ENCODE assay signal across 6 cellular contexts in the genomic region with DNA sequence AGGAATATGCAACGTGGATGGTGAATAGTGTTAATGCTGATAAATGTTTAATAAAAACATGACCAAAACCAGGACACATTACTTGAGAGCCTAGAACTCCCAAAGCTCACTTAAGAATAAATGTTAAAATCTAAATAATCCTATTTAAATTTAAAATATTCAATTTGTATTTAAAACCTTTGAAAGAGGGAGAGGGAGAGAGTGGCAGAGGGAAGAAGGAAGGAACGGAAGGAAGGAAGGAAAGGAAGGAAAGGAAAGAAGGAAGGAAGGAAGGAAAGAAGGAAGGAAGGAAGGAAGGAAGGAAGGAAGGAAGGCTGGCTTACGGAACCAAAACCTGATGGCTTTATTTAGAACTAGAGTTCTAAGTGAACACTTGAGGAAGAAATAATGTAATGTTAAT.
"Had no signal": no experiment of that assay in that cellular context is flagged by ENCODE, and none has a peak within 500 bp of the region (broad histone marks: within the 10 kb centered on the region; RNA-seq: fewer than 3 reads in every experiment).

No MANE protein-coding gene starts in this region.

- H3K9ac ChIP-seq: KMS-11 had no signal

- H3K27ac ChIP-seq: HL-60, KMS-11 had no signal

- H3K4me3 ChIP-seq: K562 had no signal

- DNase-seq: IMR-90, KBM-7, KG1 had no signal
